In the genomic region with DNA sequence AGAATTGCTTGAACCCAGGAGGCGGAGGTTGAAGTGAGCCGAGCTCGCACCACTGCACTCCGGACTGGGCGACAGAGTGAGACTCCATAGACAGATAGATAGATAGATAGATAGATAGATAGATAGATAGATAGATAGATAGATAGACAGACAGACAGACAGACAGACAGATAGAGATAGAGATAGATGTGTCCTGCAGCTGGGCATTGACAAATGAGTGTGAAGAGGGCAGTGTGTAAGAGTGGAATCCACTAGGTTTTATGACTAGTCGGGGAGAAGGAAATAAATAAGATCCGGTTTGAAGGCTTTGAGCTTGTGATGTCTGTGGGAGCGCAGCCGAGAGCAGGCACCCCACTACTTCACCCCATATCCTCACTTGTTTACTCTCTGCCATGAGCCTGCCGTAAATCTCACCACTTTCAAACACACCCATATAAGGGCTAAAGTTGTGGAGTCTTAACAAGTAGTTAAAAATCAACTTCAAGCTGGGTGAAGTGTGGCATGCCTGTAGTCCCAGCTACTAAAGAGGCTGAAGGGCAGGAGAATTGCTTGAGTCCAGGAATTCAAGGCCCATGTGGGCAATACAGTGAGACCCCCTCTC, we compare ENCODE assay signal across 1 cellular context.
TF ChIP-seq lines count a peak whose summit lies in the region.

No MANE protein-coding gene starts in this region.

TF ChIP-seq in GM23338, 12 proteins besides CTCF, POLR2A, EP300 and RAD21:
- TF ChIP-seq, protein P1, sequence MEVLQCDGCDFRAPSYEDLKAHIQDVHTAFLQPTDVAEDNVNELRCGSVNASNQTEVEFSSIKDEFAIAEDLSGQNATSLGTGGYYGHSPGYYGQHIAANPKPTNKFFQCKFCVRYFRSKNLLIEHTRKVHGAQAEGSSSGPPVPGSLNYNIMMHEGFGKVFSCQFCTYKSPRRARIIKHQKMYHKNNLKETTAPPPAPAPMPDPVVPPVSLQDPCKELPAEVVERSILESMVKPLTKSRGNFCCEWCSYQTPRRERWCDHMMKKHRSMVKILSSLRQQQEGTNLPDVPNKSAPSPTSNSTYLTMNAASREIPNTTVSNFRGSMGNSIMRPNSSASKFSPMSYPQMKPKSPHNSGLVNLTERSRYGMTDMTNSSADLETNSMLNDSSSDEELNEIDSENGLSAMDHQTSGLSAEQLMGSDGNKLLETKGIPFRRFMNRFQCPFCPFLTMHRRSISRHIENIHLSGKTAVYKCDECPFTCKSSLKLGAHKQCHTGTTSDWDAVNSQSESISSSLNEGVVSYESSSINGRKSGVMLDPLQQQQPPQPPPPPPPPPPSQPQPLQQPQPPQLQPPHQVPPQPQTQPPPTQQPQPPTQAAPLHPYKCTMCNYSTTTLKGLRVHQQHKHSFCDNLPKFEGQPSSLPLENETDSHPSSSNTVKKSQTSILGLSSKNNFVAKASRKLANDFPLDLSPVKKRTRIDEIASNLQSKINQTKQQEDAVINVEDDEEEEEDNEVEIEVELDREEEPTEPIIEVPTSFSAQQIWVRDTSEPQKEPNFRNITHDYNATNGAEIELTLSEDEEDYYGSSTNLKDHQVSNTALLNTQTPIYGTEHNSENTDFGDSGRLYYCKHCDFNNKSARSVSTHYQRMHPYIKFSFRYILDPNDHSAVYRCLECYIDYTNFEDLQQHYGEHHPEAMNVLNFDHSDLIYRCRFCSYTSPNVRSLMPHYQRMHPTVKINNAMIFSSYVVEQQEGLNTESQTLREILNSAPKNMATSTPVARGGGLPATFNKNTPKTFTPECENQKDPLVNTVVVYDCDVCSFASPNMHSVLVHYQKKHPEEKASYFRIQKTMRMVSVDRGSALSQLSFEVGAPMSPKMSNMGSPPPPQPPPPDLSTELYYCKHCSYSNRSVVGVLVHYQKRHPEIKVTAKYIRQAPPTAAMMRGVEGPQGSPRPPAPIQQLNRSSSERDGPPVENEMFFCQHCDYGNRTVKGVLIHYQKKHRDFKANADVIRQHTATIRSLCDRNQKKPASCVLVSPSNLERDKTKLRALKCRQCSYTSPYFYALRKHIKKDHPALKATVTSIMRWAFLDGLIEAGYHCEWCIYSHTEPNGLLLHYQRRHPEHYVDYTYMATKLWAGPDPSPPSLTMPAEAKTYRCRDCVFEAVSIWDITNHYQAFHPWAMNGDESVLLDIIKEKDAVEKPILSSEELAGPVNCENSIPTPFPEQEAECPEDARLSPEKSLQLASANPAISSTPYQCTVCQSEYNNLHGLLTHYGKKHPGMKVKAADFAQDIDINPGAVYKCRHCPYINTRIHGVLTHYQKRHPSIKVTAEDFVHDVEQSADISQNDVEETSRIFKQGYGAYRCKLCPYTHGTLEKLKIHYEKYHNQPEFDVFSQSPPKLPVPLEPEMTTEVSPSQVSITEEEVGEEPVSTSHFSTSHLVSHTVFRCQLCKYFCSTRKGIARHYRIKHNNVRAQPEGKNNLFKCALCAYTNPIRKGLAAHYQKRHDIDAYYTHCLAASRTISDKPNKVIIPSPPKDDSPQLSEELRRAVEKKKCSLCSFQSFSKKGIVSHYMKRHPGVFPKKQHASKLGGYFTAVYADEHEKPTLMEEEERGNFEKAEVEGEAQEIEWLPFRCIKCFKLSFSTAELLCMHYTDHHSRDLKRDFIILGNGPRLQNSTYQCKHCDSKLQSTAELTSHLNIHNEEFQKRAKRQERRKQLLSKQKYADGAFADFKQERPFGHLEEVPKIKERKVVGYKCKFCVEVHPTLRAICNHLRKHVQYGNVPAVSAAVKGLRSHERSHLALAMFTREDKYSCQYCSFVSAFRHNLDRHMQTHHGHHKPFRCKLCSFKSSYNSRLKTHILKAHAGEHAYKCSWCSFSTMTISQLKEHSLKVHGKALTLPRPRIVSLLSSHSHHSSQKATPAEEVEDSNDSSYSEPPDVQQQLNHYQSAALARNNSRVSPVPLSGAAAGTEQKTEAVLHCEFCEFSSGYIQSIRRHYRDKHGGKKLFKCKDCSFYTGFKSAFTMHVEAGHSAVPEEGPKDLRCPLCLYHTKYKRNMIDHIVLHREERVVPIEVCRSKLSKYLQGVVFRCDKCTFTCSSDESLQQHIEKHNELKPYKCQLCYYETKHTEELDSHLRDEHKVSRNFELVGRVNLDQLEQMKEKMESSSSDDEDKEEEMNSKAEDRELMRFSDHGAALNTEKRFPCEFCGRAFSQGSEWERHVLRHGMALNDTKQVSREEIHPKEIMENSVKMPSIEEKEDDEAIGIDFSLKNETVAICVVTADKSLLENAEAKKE (CRISPR knock-in tag; IDR thresholded peaks at IDR 0.05): no peak
- TF ChIP-seq JUNB (IDR thresholded peaks at IDR 0.05; ENCODE audit: unreplicated experiment): no peak
